2 cellular contexts compared by ENCODE assay signal in the genomic region with DNA sequence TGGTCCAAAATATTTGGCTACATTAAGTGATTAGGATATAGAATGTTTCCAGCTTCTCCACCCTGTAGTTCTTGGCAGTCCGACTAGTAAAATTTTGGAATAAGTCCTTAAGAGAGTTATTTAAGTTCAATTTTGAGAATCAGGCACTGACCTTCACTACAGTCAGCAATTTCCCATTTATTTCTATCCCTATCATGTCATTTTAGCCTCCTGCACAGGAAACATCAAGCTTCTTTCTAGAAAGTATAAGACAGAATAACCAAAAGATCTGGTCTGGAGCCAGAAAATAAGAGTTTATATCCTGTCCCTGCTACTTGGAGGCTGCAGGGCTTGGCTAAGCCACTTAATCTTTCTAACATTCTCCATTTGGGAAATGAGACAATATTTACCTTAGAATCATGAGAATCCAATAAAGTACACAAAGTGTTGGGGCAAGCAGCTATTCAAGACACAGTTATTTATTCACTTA.
TF ChIP-seq lines count a peak whose summit lies in the region.

No MANE protein-coding gene starts in this region.

TF ChIP-seq in SK-N-SH treated with all-trans-retinoic acid at 6 μM for 48 hours, 23 proteins besides CTCF, POLR2A, EP300 and RAD21 (continued from another document):
- TF ChIP-seq, protein P1, sequence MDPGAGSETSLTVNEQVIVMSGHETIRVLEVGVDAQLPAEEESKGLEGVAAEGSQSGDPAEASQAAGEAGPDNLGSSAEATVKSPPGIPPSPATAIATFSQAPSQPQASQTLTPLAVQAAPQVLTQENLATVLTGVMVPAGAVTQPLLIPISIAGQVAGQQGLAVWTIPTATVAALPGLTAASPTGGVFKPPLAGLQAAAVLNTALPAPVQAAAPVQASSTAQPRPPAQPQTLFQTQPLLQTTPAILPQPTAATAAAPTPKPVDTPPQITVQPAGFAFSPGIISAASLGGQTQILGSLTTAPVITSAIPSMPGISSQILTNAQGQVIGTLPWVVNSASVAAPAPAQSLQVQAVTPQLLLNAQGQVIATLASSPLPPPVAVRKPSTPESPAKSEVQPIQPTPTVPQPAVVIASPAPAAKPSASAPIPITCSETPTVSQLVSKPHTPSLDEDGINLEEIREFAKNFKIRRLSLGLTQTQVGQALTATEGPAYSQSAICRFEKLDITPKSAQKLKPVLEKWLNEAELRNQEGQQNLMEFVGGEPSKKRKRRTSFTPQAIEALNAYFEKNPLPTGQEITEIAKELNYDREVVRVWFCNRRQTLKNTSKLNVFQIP (CRISPR knock-in tag; IDR thresholded peaks at IDR 0.05; ENCODE audit: borderline replicate concordance, low read depth): no peak
- no peak for TF ChIP-seq ZNF565 (CRISPR knock-in tag; conservative IDR thresholded peaks at IDR 0.05; ENCODE audit: low read depth)
TF ChIP-seq in SK-N-SH treated with all-trans-retinoic acid at 6 μM for 48 hours: peak in this region for 0.

TF ChIP-seq in SK-N-SH, 30 proteins besides CTCF, POLR2A, EP300 and RAD21 (continued from another document):
- TF ChIP-seq FOSL2 (IDR thresholded peaks at IDR 0.05; ENCODE audit: borderline replicate concordance, low read depth) (no peak), TAF1 (IDR thresholded peaks at IDR 0.05; ENCODE audit: borderline replicate concordance, low read depth, low read length) (no peak), RFX5 (IDR thresholded peaks at IDR 0.05; ENCODE audit: low read length) (no peak), MXI1 (IDR thresholded peaks at IDR 0.05; ENCODE audit: low read depth, low read length) (no peak), GABPA (IDR thresholded peaks at IDR 0.05; ENCODE audit: low read depth) (no peak), SIN3A (IDR thresholded peaks at IDR 0.05; ENCODE audit: borderline replicate concordance, low read depth, low read length) (no peak), TEAD4 (IDR thresholded peaks at IDR 0.05; ENCODE audit: borderline replicate concordance, insufficient read depth) (no peak)
- TF ChIP-seq, protein P2, sequence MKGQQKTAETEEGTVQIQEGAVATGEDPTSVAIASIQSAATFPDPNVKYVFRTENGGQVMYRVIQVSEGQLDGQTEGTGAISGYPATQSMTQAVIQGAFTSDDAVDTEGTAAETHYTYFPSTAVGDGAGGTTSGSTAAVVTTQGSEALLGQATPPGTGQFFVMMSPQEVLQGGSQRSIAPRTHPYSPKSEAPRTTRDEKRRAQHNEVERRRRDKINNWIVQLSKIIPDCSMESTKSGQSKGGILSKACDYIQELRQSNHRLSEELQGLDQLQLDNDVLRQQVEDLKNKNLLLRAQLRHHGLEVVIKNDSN (IDR thresholded peaks at IDR 0.05; ENCODE audit: borderline replicate concordance, low read depth): no peak
